24 cellular contexts compared by ENCODE assay signal in the genomic region with DNA sequence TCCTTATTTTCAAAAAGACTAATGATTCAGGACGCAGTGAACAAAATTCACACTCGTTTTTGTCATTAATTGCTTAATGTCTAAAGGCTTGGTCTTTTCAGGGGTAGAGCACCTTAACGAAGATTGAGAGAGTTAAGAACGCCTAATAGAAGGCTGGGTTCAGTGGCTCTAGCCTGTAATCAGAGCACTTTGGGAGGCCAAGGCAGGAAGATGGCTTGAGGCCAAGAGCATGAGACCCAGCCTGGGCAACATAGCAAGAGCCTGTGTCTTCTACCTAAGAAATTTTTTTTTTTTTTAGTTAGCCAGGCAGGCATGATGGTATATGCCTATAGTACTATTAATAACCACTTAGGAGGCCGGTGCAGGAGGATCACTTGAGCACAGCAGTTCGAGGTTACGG. TPM values are rescaled to one million over a fixed set of nuclear protein-coding genes. Genes with fewer than 3 reads are reported as not detected.
DNase-seq lines count a peak whose midpoint lies in the region; ATAC-seq, FAIRE-seq and TF ChIP-seq lines count a peak whose summit lies in the region.
"Had no signal": no experiment of that assay in that cellular context is flagged by ENCODE, and none has a peak within 500 bp of the region (broad histone marks: within the 10 kb centered on the region; RNA-seq: fewer than 3 reads in every experiment).

No MANE protein-coding gene starts in this region.

- ATAC-seq in K562 (no peak), GM19455 (IDR thresholded peaks at IDR 0.05; ENCODE audit: unreplicated experiment) (no peak), GM21526 (IDR thresholded peaks at IDR 0.05; ENCODE audit: low FRiP score, unreplicated experiment) (no peak)
- ATAC-seq: A549, GM23338 had no signal

- H3K4me3 ChIP-seq in K562, result no peak overlapping the region
- no peak overlapping the region for H3K4me3 ChIP-seq in neutrophil (ENCODE audit: low read depth in 1 of 2, low read length in 1 of 2)
- H3K4me3 ChIP-seq: A549; BLaER1 treated with 17β-estradiol and CSF1 and Interleukin-3, amounts not matched to agents 10 nM and 100 nM; GM23338; HAP-1 had no signal

- whole genome bisulfite sequencing in K562 (ENCODE audit: insufficient coverage, low coverage, missing lambda C conversion rate), result 68% methylated on average over 7 of the region's 7 CpGs

- H3K27ac ChIP-seq in K562 (ENCODE audit: extremely low read depth, low read depth, low read length) (peak overlapping the region; percentile 48; the same call in 1 of the 3 replicates), neutrophil (peak overlapping the region; percentile 67)
- H3K27ac ChIP-seq: A549; BLaER1 treated with 17β-estradiol and CSF1 and Interleukin-3, amounts not matched to agents 10 nM and 100 nM had no signal

- H3K9me3 ChIP-seq in K562 (replicated peaks; ENCODE audit: control insufficient read depth, insufficient read depth, low read depth, low read length), result peaks cover 9% of the 10 kb centered on the region
- H3K9me3 ChIP-seq in neutrophil, result no peaks in the 10 kb centered on the region
- H3K9me3 ChIP-seq: A549, BE2C, HAP-1 had no signal

- CTCF ChIA-PET in K562 (lab: Yijun Ruan, JAX; ENCODE audit: low intra/inter-chr PET ratio), result no interaction called here

- peaks cover 100% of the 10 kb centered on the region for H3K79me2 ChIP-seq in K562 (ENCODE audit: control insufficient read depth, insufficient read depth, low read length)

- TF ChIP-seq EP300 in K562 (IDR thresholded peaks at IDR 0.05; ENCODE audit: low read length), result no peak

- H3K4me1 ChIP-seq in K562 (replicated peaks in 1 of 2; ENCODE audit: control insufficient read depth in 2 of 2, insufficient read depth in 2 of 2, low read length in 2 of 2), result peaks cover 22 to 30% of the 10 kb centered on the region in 2 experiments; a peak in 4 of 5 replicates
- peaks cover 12 to 29% of the 10 kb centered on the region in 2 experiments for H3K4me1 ChIP-seq in neutrophil (ENCODE audit: control insufficient read depth in 1 of 2, insufficient read depth in 1 of 2, low read depth in 1 of 2, low read length in 1 of 2)
- H3K4me1 ChIP-seq: BE2C had no signal

- TF ChIP-seq CTCF in K562 (IDR thresholded peaks at IDR 0.05 in 2 of 3, conservative IDR thresholded peaks at IDR 0.05 in 1 of 3; ENCODE audit: insufficient read depth in 2 of 3, low read depth in 1 of 3, low read length in 3 of 3) (no peak), neutrophil (IDR thresholded peaks at IDR 0.05) (no peak)

- FAIRE-seq in K562 (lab: Jason Lieb, UNC), result peak; percentile 48
- FAIRE-seq: A549, G401.6, GM12892, H54 had no signal

- in situ Hi-C loops in K562 (cut with MboI), result no loop called here

- H3K4me2 ChIP-seq in K562 (ENCODE audit: insufficient read depth, low read length), result 0 out of 2 replicates have a peak overlapping the region, but pooled peaks have one; percentile 9
- H3K4me2 ChIP-seq: A549; BLaER1 treated with 17β-estradiol and CSF1 and Interleukin-3, amounts not matched to agents 10 nM and 100 nM; GM23338 had no signal

- H4K20me1 ChIP-seq in K562 (replicated peaks; ENCODE audit: control insufficient read depth, insufficient read depth, low read length), result peaks cover 10% of the 10 kb centered on the region; the same call in 1 of the 2 replicates

- H3K9me1 ChIP-seq in K562 (ENCODE audit: control insufficient read depth, insufficient read depth, low read length), result no peaks in the 10 kb centered on the region

- no peak for TF ChIP-seq POLR2A in K562 (conservative IDR thresholded peaks at IDR 0.05)

- DNase-seq in activated effector memory CD4-positive, alpha-beta T cell treated with anti-CD3 and anti-CD28 coated beads, Interleukin-2, amount 50 U/mL, for 16 hours, result peak; percentile 17
- no peak for DNase-seq in activated effector memory CD4-positive, alpha-beta T cell treated with Interleukin-2 at 50 U/mL for 16 hours
- DNase-seq in K562 (ENCODE audit: extremely low read depth in 1 of 4, low spot score in 3 of 4) (no peak), T1000 (lab: John Stamatoyannopoulos, UW) (no peak)
- DNase-seq: 8988T; ACHN; AML-193; BE2C; Calu3; CD4-positive, alpha-beta memory T cell; COR-L47; DMS53; DMS79 treated with DMSO at 0.1 percent for 48 hours; HFFc6 had no signal

- intact Hi-C loops in K562 (cut with micrococcal nuclease), result no loop called here

- no peak overlapping the region for H3K9ac ChIP-seq in K562 (ENCODE audit: insufficient read depth in 1 of 2, low read depth in 2 of 2, low read length in 2 of 2)
- H3K9ac ChIP-seq: BLaER1 treated with 17β-estradiol and CSF1 and Interleukin-3, amounts not matched to agents 10 nM and 100 nM had no signal

- H3K36me3 ChIP-seq in K562 (ENCODE audit: control insufficient read depth, insufficient read depth, low read length) (peaks cover 63% of the 10 kb centered on the region), neutrophil (peaks cover 6% of the 10 kb centered on the region)
- H3K36me3 ChIP-seq: BE2C, HAP-1 had no signal

- H2AFZ ChIP-seq in K562 (ENCODE audit: low read depth, low read length), result no peak overlapping the region
- H2AFZ ChIP-seq: GM23338 had no signal

- H3K27me3 ChIP-seq in K562 (ENCODE audit: control insufficient read depth in 2 of 2, insufficient read depth in 2 of 2, low read length in 2 of 2) (no peaks in the 10 kb centered on the region), neutrophil (no peaks in the 10 kb centered on the region)
- H3K27me3 ChIP-seq: BE2C; BLaER1 treated with 17β-estradiol and CSF1 and Interleukin-3, amounts not matched to agents 10 nM and 100 nM had no signal

- POLR2A ChIA-PET in K562 (lab: Yijun Ruan, JAX), result no interaction called here

- BruUV-seq in K562 (replicated peaks; lab: Mats Ljungman, UMichigan), result no TSS peak

- no peak for TF ChIP-seq RAD21 in K562 (CRISPR knock-in tag; conservative IDR thresholded peaks at IDR 0.05 in 1 of 2, IDR thresholded peaks at IDR 0.05 in 1 of 2)

TF ChIP-seq in K562, 482 proteins besides CTCF, POLR2A, EP300 and RAD21 (continues in another document):
- TF ChIP-seq ZNF778 (CRISPR knock-in tag; IDR thresholded peaks at IDR 0.05) (no peak), CBX2 (IDR thresholded peaks at IDR 0.05; ENCODE audit: insufficient read depth, low read length, poor library complexity, severe bottlenecking) (no peak), ZNF121 (CRISPR knock-in tag; conservative IDR thresholded peaks at IDR 0.05) (peak; percentile 63; the same call in 1 of the 2 replicates), NFIC (IDR thresholded peaks at IDR 0.05) (peak; percentile 81), ZNF766 (CRISPR knock-in tag; conservative IDR thresholded peaks at IDR 0.05) (no peak)
- TF ChIP-seq, protein P1, sequence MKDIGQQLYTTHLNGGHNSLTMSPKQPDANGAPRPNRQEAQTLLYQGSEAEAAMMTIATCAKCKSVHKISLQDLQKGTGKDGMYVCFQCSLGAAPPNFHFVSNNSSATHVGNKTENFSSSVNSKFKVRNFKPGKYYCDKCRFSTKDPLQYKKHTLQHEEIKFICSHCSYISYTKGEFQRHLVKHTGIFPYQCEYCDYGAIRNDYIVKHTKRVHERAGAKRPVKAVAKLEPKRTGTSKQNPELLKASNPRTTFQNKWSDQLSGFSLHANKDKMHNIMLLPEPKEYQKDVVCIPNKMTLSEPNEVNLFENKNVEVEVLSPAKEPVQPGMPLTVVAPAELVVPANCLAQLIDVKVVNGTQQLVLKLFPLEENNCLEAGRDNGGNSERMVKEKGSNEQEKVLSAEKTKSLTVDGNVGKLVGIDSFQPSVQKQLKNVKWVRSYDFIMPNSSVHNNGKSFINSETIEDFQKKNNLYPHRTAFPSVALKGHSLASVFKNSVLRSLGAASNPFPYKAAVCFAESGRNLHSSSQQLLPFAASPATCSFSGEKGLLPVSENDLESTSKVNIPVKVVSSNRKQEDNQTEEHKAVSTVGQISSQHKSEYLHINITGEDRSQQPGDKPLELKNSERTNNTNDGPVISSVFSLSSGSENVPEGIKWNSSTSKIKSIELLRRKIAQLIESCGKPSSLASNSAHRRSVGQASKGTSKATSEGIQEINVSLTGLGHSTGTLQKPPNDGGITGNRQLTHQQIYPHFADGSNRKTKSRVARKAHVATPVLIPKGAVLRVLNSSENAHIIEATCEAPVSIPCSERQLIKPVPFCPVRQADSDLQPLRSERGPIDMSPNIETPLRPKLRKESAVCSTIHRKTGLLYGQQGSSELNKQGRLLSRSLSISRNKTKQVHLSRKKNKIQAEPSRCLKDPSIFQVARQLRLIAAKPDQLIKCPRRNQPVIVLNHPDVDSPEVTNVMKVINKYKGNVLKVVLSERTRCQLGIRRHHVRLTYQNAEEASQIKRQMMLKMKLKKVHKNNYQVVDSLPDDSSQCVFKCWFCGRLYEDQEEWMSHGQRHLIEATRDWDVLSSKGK (CRISPR knock-in tag; IDR thresholded peaks at IDR 0.05), result no peak
- TF ChIP-seq, protein P2, sequence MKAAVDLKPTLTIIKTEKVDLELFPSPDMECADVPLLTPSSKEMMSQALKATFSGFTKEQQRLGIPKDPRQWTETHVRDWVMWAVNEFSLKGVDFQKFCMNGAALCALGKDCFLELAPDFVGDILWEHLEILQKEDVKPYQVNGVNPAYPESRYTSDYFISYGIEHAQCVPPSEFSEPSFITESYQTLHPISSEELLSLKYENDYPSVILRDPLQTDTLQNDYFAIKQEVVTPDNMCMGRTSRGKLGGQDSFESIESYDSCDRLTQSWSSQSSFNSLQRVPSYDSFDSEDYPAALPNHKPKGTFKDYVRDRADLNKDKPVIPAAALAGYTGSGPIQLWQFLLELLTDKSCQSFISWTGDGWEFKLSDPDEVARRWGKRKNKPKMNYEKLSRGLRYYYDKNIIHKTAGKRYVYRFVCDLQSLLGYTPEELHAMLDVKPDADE (conservative IDR thresholded peaks at IDR 0.05; ENCODE audit: control insufficient read depth, low read depth, low read length), result no peak

RNA-seq across cellular contexts. Expression of a gene that starts 7.5 kb away (rescaled TPM):
- 133 and 323 TPM in 2 replicates for total RNA-seq in K562 (2011; cell fraction: chromatin; rRNA removed; ENCODE audit: low replicate concordance)
- 60.7 and 75.4 TPM in 2 replicates for total RNA-seq in K562 (2011; cell fraction: nucleolus; rRNA removed)
- 109 and 149 TPM in 2 replicates for total RNA-seq in K562 (2011; cell fraction: nucleoplasm; rRNA removed)
- total RNA-seq in K562 (2014; rRNA removed) (26.2 and 30.0 TPM in 2 replicates), K562 (2014; rRNA removed; fragmentation: Illumina TruSeq; extraction: Trizol) (28.3 and 35.0 TPM in 2 replicates), K562 (2015; rRNA removed; fragmentation: Illumina TruSeq; extraction: Trizol) (21.6 and 23.0 TPM in 2 replicates), K562 (2021) (53.8 and 62.6 TPM in 2 replicates)
- polyA plus RNA-seq in K562 (2011; rRNA removed) (41.4 and 45.4 TPM in 2 replicates), K562 (2014; fragmentation: Illumina TruSeq; extraction: Trizol) (58.8 and 59.8 TPM in 2 replicates), K562 (2014; fragmentation: Nextera tagmentation; extraction: Ambion mirVana) (10 to 100 TPM; 15.3 to 19.6 TPM), K562 (2014; rRNA removed) (36.9 and 40.4 TPM in 2 replicates)
- polyA plus RNA-seq in K562 (2011; cell fraction: cytosol; rRNA removed), result 12.6 and 23.0 TPM in 2 replicates
- polyA plus RNA-seq in K562 (2011; cell fraction: nucleus; rRNA removed), result 28.6 and 42.3 TPM in 2 replicates
- polyA plus RNA-seq in K562 (2012), result 43.0 and 49.7 TPM in 2 replicates
- 53.4 and 83.7 TPM in 2 replicates for polyA minus RNA-seq in K562 (2011; rRNA and poly(A)+ RNA removed)
- polyA minus RNA-seq in K562 (2011; cell fraction: cytosol; rRNA and poly(A)+ RNA removed), result 41.5 and 44.1 TPM in 2 replicates
- 44.6 and 69.1 TPM in 2 replicates for polyA minus RNA-seq in K562 (2011; cell fraction: nucleus; rRNA and poly(A)+ RNA removed)
